In the genomic region with DNA sequence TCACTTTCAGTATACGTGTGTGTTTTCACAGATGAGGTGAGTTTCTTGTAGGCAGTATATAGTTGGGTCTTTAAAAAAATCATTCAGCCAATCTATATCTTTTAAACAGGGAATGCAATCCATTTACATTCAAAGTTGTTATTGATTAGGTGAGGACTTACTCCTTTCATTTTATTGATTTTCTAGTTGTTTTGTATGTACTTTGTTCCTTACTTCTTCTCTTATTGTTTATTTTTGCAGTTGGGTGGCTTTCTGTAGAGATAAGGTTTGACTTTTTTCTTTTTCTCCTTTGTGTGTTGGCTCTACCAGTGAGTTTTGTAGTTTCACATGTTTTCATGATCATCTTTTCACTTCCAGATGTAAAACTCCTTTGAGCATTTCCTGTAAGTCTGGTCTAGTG, we compare ENCODE assay signal across 30 cellular contexts.
"Had no signal": no experiment of that assay in that cellular context is flagged by ENCODE, and none has a peak within 500 bp of the region (broad histone marks: within the 10 kb centered on the region; RNA-seq: fewer than 3 reads in every experiment).

No MANE protein-coding gene starts in this region.

- H3K4me3 ChIP-seq: adrenal gland, breast epithelium, cardiac muscle cell, colonic mucosa, dorsolateral prefrontal cortex had no signal

- H3K27me3 ChIP-seq: cardiac muscle cell had no signal

- ATAC-seq: activated CD4-positive, alpha-beta T cell treated with anti-CD3 and anti-CD28 coated beads for 36 hours; activated naive CD4-positive, alpha-beta T cell treated with anti-CD3 and anti-CD28 coated beads, Interleukin-2, amount 50 U/mL, for 72 hours; activated naive CD8-positive, alpha-beta T cell treated with anti-CD3 and anti-CD28 coated beads, Interleukin-2, amount 50 U/mL, for 24 hours; activated T-cell treated with anti-CD3 and anti-CD28 coated beads, Interleukin-2, amount 50 U/mL, for 72 hours; esophagus mucosa had no signal

- H3K4me1 ChIP-seq: adrenal gland, breast epithelium, colonic mucosa had no signal

- H3K27ac ChIP-seq: adrenal gland, breast epithelium, cardiac muscle cell, colonic mucosa, dorsolateral prefrontal cortex had no signal

- H3K36me3 ChIP-seq: adrenal gland, breast epithelium, cardiac muscle cell, colonic mucosa had no signal

- FAIRE-seq: frontal cortex had no signal

- H3K9me3 ChIP-seq: adrenal gland, breast epithelium, colonic mucosa had no signal

- DNase-seq: activated CD4-positive, alpha-beta memory T cell treated with anti-CD3 and anti-CD28 coated beads, Interleukin-2, amount 10 ng/mL, durations not matched to agents 7 days and 5 days; activated CD4-positive, alpha-beta T cell treated with anti-CD3 and anti-CD28 coated beads for 36 hours; activated CD4-positive, alpha-beta T cell treated with anti-CD3 and anti-CD28 coated beads, Interleukin-2, amount 10 ng/mL, durations not matched to agents 7 days and 5 days; activated CD4-positive, alpha-beta T cell treated with anti-CD3 and anti-CD28 coated beads, Interleukin-2, amount 50 U/mL, for 4 hours; activated CD4-positive, CD25-positive, alpha-beta regulatory T cell; activated CD4-positive, CD25-positive, alpha-beta regulatory T cell treated with anti-CD3 and anti-CD28 coated beads, Interleukin-2, amount 50 U/mL, for 72 hours; activated CD8-positive, alpha-beta memory T cell treated with anti-CD3 and anti-CD28 coated beads, Interleukin-2, amount 50 U/mL, for 48 hours; activated gamma-delta T cell; activated naive CD4-positive, alpha-beta T cell; activated naive CD4-positive, alpha-beta T cell treated with anti-CD3 and anti-CD28 coated beads, Interleukin-2, amount 10 ng/mL, durations not matched to agents 7 days and 5 days; activated naive CD8-positive, alpha-beta T cell treated with anti-CD3 and anti-CD28 coated beads, Interleukin-2, amount 50 U/mL, for 24 hours; activated T-cell treated with anti-CD3 and anti-CD28 coated beads for 4 hours; activated T-cell treated with anti-CD3 and anti-CD28 coated beads, Interleukin-2, amount 50 U/mL, for 24 hours; activated T-cell treated with anti-CD3 and anti-CD28 coated beads, Interleukin-2, amount 50 U/mL, for 72 hours; adrenal gland; amygdala; aorta; central memory CD4-positive, alpha-beta T cell; cerebellar nuclear complex; colonic mucosa; dorsolateral prefrontal cortex; effector memory CD4-positive, alpha-beta T cell; foreskin fibroblast; head of caudate nucleus; T-helper 2 cell had no signal
